In genomic region chr10:71078454-71079145, GRCh38 we compare ENCODE assay signal across 19 cellular contexts.
A peak's percentile ranks its signal among the peaks of the same experiment; 100 is the strongest.
DNase-seq lines count a peak whose midpoint lies in the region; ATAC-seq and TF ChIP-seq lines count a peak whose summit lies in the region.
"Had no signal": no experiment of that assay in that cellular context is flagged by ENCODE, and none has a peak within 500 bp of the region (broad histone marks: within the 10 kb centered on the region; RNA-seq: fewer than 3 reads in every experiment).

No MANE protein-coding gene starts in this region.

- no peak for TF ChIP-seq CTCF in heart right ventricle (IDR thresholded peaks at IDR 0.05)
- no peak for TF ChIP-seq CTCF in coronary artery (IDR thresholded peaks at IDR 0.05)
- no peak for TF ChIP-seq CTCF in vagina (IDR thresholded peaks at IDR 0.05)

- H4K12ac ChIP-seq in trophoblast cell (ENCODE audit: low read depth, low read length), result no peak overlapping the region

- no peak overlapping the region for H3K14ac ChIP-seq in trophoblast cell (ENCODE audit: low read length)

- H3K9ac ChIP-seq in trophoblast cell (ENCODE audit: low read length), result no peak overlapping the region
- H3K9ac ChIP-seq: parathyroid adenoma had no signal

- no peaks in the 10 kb centered on the region for H3K79me1 ChIP-seq in trophoblast cell (ENCODE audit: low read length)

- H2AFZ ChIP-seq in trophoblast cell (ENCODE audit: insufficient read depth, low read length, poor library complexity), result no peak overlapping the region
- H2AFZ ChIP-seq: parathyroid adenoma had no signal

- no peak overlapping the region for H2BK120ac ChIP-seq in trophoblast cell (ENCODE audit: insufficient read depth, low read length, poor library complexity)

- no peak overlapping the region for H2BK5ac ChIP-seq in trophoblast cell (ENCODE audit: low read depth, low read length, poor library complexity)

- no peak overlapping the region for H2BK12ac ChIP-seq in trophoblast cell (ENCODE audit: low read length)

- H3K18ac ChIP-seq in trophoblast cell (ENCODE audit: low read length), result no peak overlapping the region

- H3K36me3 ChIP-seq in heart right ventricle (no peaks in the 10 kb centered on the region), trophoblast cell (ENCODE audit: control insufficient read depth in 1 of 2, insufficient read depth in 2 of 2, low read length in 2 of 2) (no peaks in the 10 kb centered on the region), vagina (no peaks in the 10 kb centered on the region)
- H3K36me3 ChIP-seq: SJCRH30 had no signal

- intact Hi-C loops in cardiac septum (cut with DNase I), result no loop called here
- intact Hi-C loops in heart right ventricle (cut with DNase I), result loop anchor here in 2 of 10 donors (10.0 kb wide), 1 partner anchor 106 kb away; no protein-coding TSS in a partner anchor
- intact Hi-C loops in vagina (cut with DNase I), result no loop called here

- peak; percentile 50 for DNase-seq in cardiac septum (ENCODE audit: low spot score)
- no peak for DNase-seq in heart right ventricle
- DNase-seq in coronary artery (ENCODE audit: low spot score), result peak; percentile 56
- no peak for DNase-seq in trophoblast cell
- DNase-seq in vagina (ENCODE audit: extremely low spot score in 2 of 2), result peak; percentile 62 to 87
- no peak for DNase-seq in dedifferentiated amniotic fluid mesenchymal stem cell (ENCODE audit: extremely low spot score)
- no peak for DNase-seq in DMS79 (lab: John Stamatoyannopoulos, UW)
- DNase-seq: activated T-cell treated with anti-CD3 and anti-CD28 coated beads, Interleukin-2, amount 50 U/mL, for 4 hours; CD4-positive, alpha-beta T cell; DND-41; immature natural killer cell; NCI-H1436; NCI-H2171; NCI-H69; SJCRH30; T-helper 9 cell had no signal

- H3K27ac ChIP-seq in heart right ventricle (no peak overlapping the region), coronary artery (no peak overlapping the region), trophoblast cell (ENCODE audit: low read depth, low read length) (no peak overlapping the region), vagina (no peak overlapping the region)
- H3K27ac ChIP-seq: parathyroid adenoma, SJCRH30 had no signal

- H3K4me2 ChIP-seq in trophoblast cell (ENCODE audit: low read length), result no peak overlapping the region

- no peak overlapping the region for H3K4ac ChIP-seq in trophoblast cell (ENCODE audit: low read depth, low read length)

- no peak for ATAC-seq in heart right ventricle
- ATAC-seq in GM18511 (IDR thresholded peaks at IDR 0.05; ENCODE audit: unreplicated experiment), result no peak
- ATAC-seq: activated T-cell treated with anti-CD3 and anti-CD28 coated beads, Interleukin-2, amount 50 U/mL, for 4 hours; naive thymus-derived CD4-positive, alpha-beta T cell had no signal

- H4K8ac ChIP-seq in trophoblast cell (ENCODE audit: low read depth, low read length), result no peak overlapping the region

- no peak overlapping the region for H3K23ac ChIP-seq in trophoblast cell (ENCODE audit: low read length)

- H3K4me1 ChIP-seq in heart right ventricle (peaks cover 0 to 30% (median 8%) of the 10 kb centered on the region in 9 donors), trophoblast cell (ENCODE audit: control insufficient read depth in 1 of 2, insufficient read depth in 2 of 2, low read length in 2 of 2) (no peaks in the 10 kb centered on the region), vagina (peaks cover 22% of the 10 kb centered on the region)
- H3K4me1 ChIP-seq: parathyroid adenoma, SJCRH30 had no signal

- WGBS in heart right ventricle, 2 donors, result 85 to 94% methylated on average over 14 of the region's 14 CpGs
- WGBS in trophoblast cell (ENCODE audit: extremely low coverage, insufficient coverage, insufficient read length), result no CpG with 5 or more reads among the region's 14 CpGs

- H3K9me3 ChIP-seq in heart right ventricle (no peaks in the 10 kb centered on the region), trophoblast cell (ENCODE audit: insufficient read depth, low read depth, low read length) (no peaks in the 10 kb centered on the region), vagina (no peaks in the 10 kb centered on the region)
- H3K9me3 ChIP-seq: SJCRH30 had no signal

- H3K79me2 ChIP-seq in trophoblast cell (ENCODE audit: control insufficient read depth, insufficient read depth, low read length, poor library complexity), result no peaks in the 10 kb centered on the region
- H3K79me2 ChIP-seq: parathyroid adenoma had no signal

- H2AK5ac ChIP-seq in trophoblast cell (ENCODE audit: low read length), result no peak overlapping the region

- H3K4me3 ChIP-seq in heart right ventricle (no peak overlapping the region), coronary artery (no peak overlapping the region), trophoblast cell (ENCODE audit: low read depth, low read length) (peak overlapping the region; percentile 3), vagina (no peak overlapping the region)
- H3K4me3 ChIP-seq: SJCRH30 had no signal

- TF ChIP-seq POLR2A in vagina (IDR thresholded peaks at IDR 0.05), result no peak

- H3K27me3 ChIP-seq in heart right ventricle (peaks cover 0 to 3% (median 0%) of the 10 kb centered on the region in 7 donors), trophoblast cell (ENCODE audit: insufficient read depth, low read length) (no peaks in the 10 kb centered on the region), vagina (no peaks in the 10 kb centered on the region)
- H3K27me3 ChIP-seq: SJCRH30 had no signal

- H4K91ac ChIP-seq in trophoblast cell (ENCODE audit: low read depth, low read length), result no peak overlapping the region

Comparison
In these comparisons a context has a peak if more than half of its experiments do, and no peak if none do; other contexts are left out.
1. DNase-seq: peak in cardiac septum (single experiment), coronary artery (single experiment) and vagina (2 of 2); none in heart right ventricle (0 of 2), trophoblast cell (0 of 2), dedifferentiated amniotic fluid mesenchymal stem cell (single experiment) and DMS79 (single experiment).